Comparison of ENCODE assay signal across 15 cellular contexts in genomic region chr15:42042602-42043400, GRCh38. TPM values are rescaled to one million over a fixed set of nuclear protein-coding genes. Genes with fewer than 3 reads are reported as not detected.
DNase-seq lines count a peak whose midpoint lies in the region; ATAC-seq lines count a peak whose summit lies in the region.
"Had no signal": no experiment of that assay in that cellular context is flagged by ENCODE, and none has a peak within 500 bp of the region (broad histone marks: within the 10 kb centered on the region; RNA-seq: fewer than 3 reads in every experiment).

No MANE protein-coding gene starts in this region.

- no peak overlapping the region for H2BK12ac ChIP-seq in neuronal stem cell (ENCODE audit: low read length)

- H3K9me3 ChIP-seq in neuronal stem cell (replicated peaks in 1 of 2; ENCODE audit: control insufficient read depth in 2 of 2, insufficient read depth in 1 of 2, low read depth in 1 of 2, low read length in 2 of 2): peaks cover 0 to 2% of the 10 kb centered on the region in 2 donors

- no peaks in the 10 kb centered on the region for H3K36me3 Mint-ChIP-seq in central memory CD8-positive, alpha-beta T cell (ENCODE audit: insufficient read depth)

- no peak overlapping the region for H4K91ac ChIP-seq in neuronal stem cell (ENCODE audit: low read depth, low read length, poor library complexity)

- H3K4me3 Mint-ChIP-seq in stimulated activated naive CD8-positive, alpha-beta T cell treated with anti-CD3 and anti-CD28 coated beads, Interleukin-15, amount 100 ng/mL, for 72 hours: no peak overlapping the region
- H3K4me3 Mint-ChIP-seq in central memory CD8-positive, alpha-beta T cell: peak overlapping the region; percentile 25

- no peak overlapping the region for H3K4me2 ChIP-seq in neuronal stem cell (ENCODE audit: insufficient read depth, low read length, poor library complexity, severe bottlenecking)

- H2AK5ac ChIP-seq in neuronal stem cell (ENCODE audit: low read depth, low read length): peak overlapping the region; percentile 63

- no peak overlapping the region for H2AFZ ChIP-seq in neuronal stem cell (ENCODE audit: low read length)

- WGBS in neuronal stem cell (ENCODE audit: extremely low coverage in 2 of 2, insufficient read length in 2 of 2, insufficient replicate concordance in 1 of 2), 2 donors: no CpG with 5 or more reads among the region's 5 CpGs

- H3K4ac ChIP-seq in neuronal stem cell (ENCODE audit: low read length): peak overlapping the region; percentile 37

- no peak overlapping the region for H3K18ac ChIP-seq in neuronal stem cell (ENCODE audit: low read length)

- H3K23ac ChIP-seq in neuronal stem cell (ENCODE audit: low read depth, low read length, poor library complexity): no peak overlapping the region

- H3K9me3 Mint-ChIP-seq in stimulated activated naive CD8-positive, alpha-beta T cell treated with anti-CD3 and anti-CD28 coated beads, Interleukin-15, amount 100 ng/mL, for 72 hours: no peaks in the 10 kb centered on the region
- H3K9me3 Mint-ChIP-seq in central memory CD8-positive, alpha-beta T cell: no peaks in the 10 kb centered on the region

- H4K8ac ChIP-seq in neuronal stem cell (ENCODE audit: low read depth, low read length): peak overlapping the region; percentile 72

- H3K27me3 ChIP-seq in neuronal stem cell (ENCODE audit: control insufficient read depth in 3 of 3, insufficient read depth in 3 of 3, low read depth in 1 of 3, low read length in 3 of 3): peaks cover 0 to 24% (median 0%) of the 10 kb centered on the region in 3 experiments

- H3K27me3 Mint-ChIP-seq in stimulated activated naive CD8-positive, alpha-beta T cell treated with anti-CD3 and anti-CD28 coated beads, Interleukin-15, amount 100 ng/mL, for 72 hours: peaks cover 7% of the 10 kb centered on the region
- H3K27me3 Mint-ChIP-seq in central memory CD8-positive, alpha-beta T cell: peaks cover 46% of the 10 kb centered on the region

- H3K4me1 ChIP-seq in neuronal stem cell (ENCODE audit: control insufficient read depth in 2 of 2, insufficient read depth in 1 of 2, low read depth in 1 of 2, low read length in 2 of 2): peaks cover 3 to 5% of the 10 kb centered on the region in 2 donors

- no peak for DNase-seq in stimulated activated naive CD8-positive, alpha-beta T cell treated with anti-CD3 and anti-CD28 coated beads, Interleukin-15, Interleukin-2, amounts not matched to agents 100 U/mL and 50 U/mL, for 24 hours
- no peak for DNase-seq in stimulated activated naive CD8-positive, alpha-beta T cell treated with anti-CD3 and anti-CD28 coated beads, Interleukin-15, amount 100 ng/mL, for 72 hours
- no peak for DNase-seq in central memory CD8-positive, alpha-beta T cell (ENCODE audit: low spot score in 2 of 2)
- DNase-seq in neuronal stem cell (ENCODE audit: low spot score) (no peak), NCI-H1105 treated with DMSO at 0.1 percent for 48 hours (lab: John Stamatoyannopoulos, UW) (no peak)
- DNase-seq in activated CD4-positive, CD25-positive, alpha-beta regulatory T cell treated with anti-CD3 and anti-CD28 coated beads, Interleukin-2, amount 50 U/mL, for 72 hours: no peak
- DNase-seq: ACHN, AML-193, DMS53, H7, NCI-H187 treated with DMSO at 0.1 percent for 48 hours, NCI-H69, OCI-M1 had no signal

- no peak overlapping the region for H3K27ac Mint-ChIP-seq in stimulated activated naive CD8-positive, alpha-beta T cell treated with anti-CD3 and anti-CD28 coated beads, Interleukin-15, amount 100 ng/mL, for 72 hours
- H3K27ac Mint-ChIP-seq in central memory CD8-positive, alpha-beta T cell (ENCODE audit: low read depth): no peak overlapping the region

- H2BK15ac ChIP-seq in neuronal stem cell (ENCODE audit: low read length): peak overlapping the region; percentile 92

- no peak overlapping the region for H3K14ac ChIP-seq in neuronal stem cell (ENCODE audit: low read length)

- ATAC-seq in stimulated activated naive CD8-positive, alpha-beta T cell treated with anti-CD3 and anti-CD28 coated beads, Interleukin-15, Interleukin-2, amounts not matched to agents 100 U/mL and 50 U/mL, for 24 hours: peak; percentile 23
- ATAC-seq in stimulated activated naive CD8-positive, alpha-beta T cell treated with anti-CD3 and anti-CD28 coated beads, Interleukin-15, amount 100 ng/mL, for 72 hours: no peak
- ATAC-seq in central memory CD8-positive, alpha-beta T cell (replicated peaks; ENCODE audit: extremely low read depth, poor library complexity, severe bottlenecking): no peak
- ATAC-seq in HG03108 (IDR thresholded peaks at IDR 0.05; ENCODE audit: unreplicated experiment): no peak

- no peaks in the 10 kb centered on the region for H3K79me1 ChIP-seq in neuronal stem cell (ENCODE audit: low read depth, low read length)

- H3K27ac ChIP-seq in neuronal stem cell (replicated peaks; ENCODE audit: low read length): no peak overlapping the region
- H3K27ac ChIP-seq: HL-60 had no signal

- H3K4me3 ChIP-seq in neuronal stem cell (ENCODE audit: low read length in 2 of 2): no peak overlapping the region

- H2BK120ac ChIP-seq in neuronal stem cell (ENCODE audit: low read depth, low read length): no peak overlapping the region

- H2BK5ac ChIP-seq in neuronal stem cell (ENCODE audit: low read length): no peak overlapping the region

- peaks cover 6% of the 10 kb centered on the region for H3K4me1 Mint-ChIP-seq in stimulated activated naive CD8-positive, alpha-beta T cell treated with anti-CD3 and anti-CD28 coated beads, Interleukin-15, amount 100 ng/mL, for 72 hours
- H3K4me1 Mint-ChIP-seq in central memory CD8-positive, alpha-beta T cell: no peaks in the 10 kb centered on the region

- peak overlapping the region; percentile 60 for H3K9ac ChIP-seq in neuronal stem cell (ENCODE audit: low read depth, low read length, poor library complexity)

- H3K36me3 ChIP-seq in neuronal stem cell (replicated peaks in 1 of 2; ENCODE audit: control insufficient read depth in 2 of 2, insufficient read depth in 2 of 2, low read length in 2 of 2): no peaks in the 10 kb centered on the region

RNA-seq across cellular contexts. Expression of gene PLA2G4E, which starts 22.0 kb away (rescaled TPM):
- not detected for polyA plus RNA-seq in neuronal stem cell (2013, experiment 1 of 2)
- not detected for polyA plus RNA-seq in neuronal stem cell (2013, experiment 2 of 2)

RNA-seq across cellular contexts. Expression of gene PLA2G4D, which starts 51.6 kb away (rescaled TPM):
- 0.03 TPM for polyA plus RNA-seq in neuronal stem cell (2013, experiment 1 of 2)
- 0.07 TPM for polyA plus RNA-seq in neuronal stem cell (2013, experiment 2 of 2)
